ENCODE assay signal across 18 cellular contexts in genomic region chrX:19638968-19639539, GRCh38.
DNase-seq lines count a peak whose midpoint lies in the region; ATAC-seq and TF ChIP-seq lines count a peak whose summit lies in the region.
"Had no signal": no experiment of that assay in that cellular context is flagged by ENCODE, and none has a peak within 500 bp of the region (broad histone marks: within the 10 kb centered on the region; RNA-seq: fewer than 3 reads in every experiment).

No MANE protein-coding gene starts in this region.

- intact Hi-C loops in breast epithelium (cut with DNase I; ENCODE audit: low total_unique reads): no loop called here

- TF ChIP-seq CTCF in GM06990 (IDR thresholded peaks at IDR 0.05; ENCODE audit: insufficient read depth, low read length, poor library complexity, severe bottlenecking) (peak; percentile 18), breast epithelium (IDR thresholded peaks at IDR 0.05) (no peak)

- H3K27me3 ChIP-seq in GM06990 (replicated peaks; ENCODE audit: control insufficient read depth, insufficient read depth, low read length) (no peaks in the 10 kb centered on the region), breast epithelium (peaks cover 0 to 19% of the 10 kb centered on the region in 2 donors)
- H3K27me3 ChIP-seq: hepatocyte, right lobe of liver, transverse colon had no signal

- TF ChIP-seq POLR2A in breast epithelium (IDR thresholded peaks at IDR 0.05): no peak

- H3K4me3 ChIP-seq in GM06990 (replicated peaks; ENCODE audit: low read depth, low read length): no peak overlapping the region
- H3K4me3 ChIP-seq in breast epithelium: no peak overlapping the region
- H3K4me3 ChIP-seq: hepatocyte, K562, lung, right lobe of liver, transverse colon had no signal

- DNase-seq in GM06990 (ENCODE audit: extremely low read depth, insufficient read length) (no peak), NOMO-1 treated with dmso at 0.1 percent for 144 hours (lab: John Stamatoyannopoulos, UW; ENCODE audit: unreplicated experiment) (peak; percentile 34), midbrain (lab: John Stamatoyannopoulos, UW) (peak; percentile 8), NCI-H748 (lab: John Stamatoyannopoulos, UW; ENCODE audit: unreplicated experiment) (no peak), breast epithelium (ENCODE audit: low spot score in 2 of 2) (no peak)
- DNase-seq: activated naive CD8-positive, alpha-beta T cell treated with anti-CD3 and anti-CD28 coated beads, Interleukin-2, amount 10 ng/mL, durations not matched to agents 7 days and 5 days; GDM1; NCI-H1092; NCI-H2081 treated with DMSO at 0.1 percent for 48 hours; NCI-H510A; right lobe of liver; stimulated activated naive CD4-positive, alpha-beta T cell treated with Interleukin-2 at 50 U/mL for 16 hours; transverse colon had no signal

- ATAC-seq in GM19397 (IDR thresholded peaks at IDR 0.05; ENCODE audit: unreplicated experiment): peak; percentile 40
- ATAC-seq in GM19035 (IDR thresholded peaks at IDR 0.05; ENCODE audit: unreplicated experiment): no peak

- H3K36me3 ChIP-seq in GM06990 (ENCODE audit: control insufficient read depth, insufficient read depth, low read length) (no peaks in the 10 kb centered on the region; the same call in 1 of the 2 replicates), breast epithelium (no peaks in the 10 kb centered on the region)
- H3K36me3 ChIP-seq: right lobe of liver, transverse colon had no signal

- H3K9me3 ChIP-seq in breast epithelium: no peaks in the 10 kb centered on the region
- H3K9me3 ChIP-seq: right lobe of liver, transverse colon had no signal

- H3K27ac ChIP-seq in breast epithelium: no peak overlapping the region
- H3K27ac ChIP-seq: hepatocyte, right lobe of liver, transverse colon had no signal

- no peaks in the 10 kb centered on the region for H3K4me1 ChIP-seq in breast epithelium
- H3K4me1 ChIP-seq: right lobe of liver had no signal

Comparison
In these comparisons a context has a peak if more than half of its experiments do, and no peak if none do; other contexts are left out.
1. DNase-seq: peak in NOMO-1 treated with dmso at 0.1 percent for 144 hours (single experiment) and midbrain (single experiment); none in GM06990 (single experiment), NCI-H748 (single experiment) and breast epithelium (0 of 2).